23 cellular contexts compared by ENCODE assay signal in the genomic region with DNA sequence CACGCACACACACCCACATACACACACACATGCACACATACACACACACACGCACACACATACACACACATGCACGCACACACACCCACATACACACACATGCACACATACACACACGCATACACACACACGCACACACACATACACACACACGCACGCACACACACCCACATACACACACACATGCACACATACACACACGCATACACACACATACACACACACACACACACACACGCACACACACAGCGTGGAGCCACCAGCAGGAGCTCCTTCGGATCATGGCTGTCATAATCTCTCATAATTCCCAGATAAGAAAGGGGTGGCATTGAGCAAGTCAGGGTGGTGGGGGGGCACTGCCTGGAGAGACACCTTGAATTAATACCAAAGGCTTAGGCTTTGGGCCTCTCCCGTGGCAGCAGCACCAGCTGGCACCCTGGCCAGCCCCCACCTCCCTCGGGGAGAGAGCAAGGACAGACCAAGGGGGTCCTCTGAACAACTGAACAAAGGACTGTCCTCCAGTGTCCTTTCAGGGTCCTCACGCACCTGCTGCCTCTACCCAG. TPM values are rescaled to one million over a fixed set of nuclear protein-coding genes. Genes with fewer than 3 reads are reported as not detected.
DNase-seq lines count a peak whose midpoint lies in the region; ATAC-seq, FAIRE-seq and TF ChIP-seq lines count a peak whose summit lies in the region.
"Had no signal": no experiment of that assay in that cellular context is flagged by ENCODE, and none has a peak within 500 bp of the region (broad histone marks: within the 10 kb centered on the region; RNA-seq: fewer than 3 reads in every experiment).

No MANE protein-coding gene starts in this region.

- no peak for TF ChIP-seq EP300 in sigmoid colon (IDR thresholded peaks at IDR 0.05)

- intact Hi-C loops in sigmoid colon (cut with DNase I) (no loop called here), gastrocnemius medialis (cut with DNase I; ENCODE audit: low total_unique reads) (no loop called here)

- FAIRE-seq in D721Med (lab: Jason Lieb, UNC): peak; percentile 98
- FAIRE-seq: A204.1, GM18507, H54 had no signal

- H3K9me3 ChIP-seq in ectodermal cell (ENCODE audit: control insufficient read depth, low read length): no peaks in the 10 kb centered on the region
- no peaks in the 10 kb centered on the region for H3K9me3 ChIP-seq in sigmoid colon
- no peaks in the 10 kb centered on the region for H3K9me3 ChIP-seq in gastrocnemius medialis
- no peaks in the 10 kb centered on the region for H3K9me3 ChIP-seq in MG63
- H3K9me3 ChIP-seq: Caco-2 had no signal

- DNase-seq in D721Med (ENCODE audit: insufficient read length, low spot score) (peak; percentile 91), NCI-H82 (lab: John Stamatoyannopoulos, UW) (peak; percentile 90), sigmoid colon (peak; percentile 24), gastrocnemius medialis (no peak), MG63 (no peak), NCI-H2171 treated with DMSO at 0.1 percent for 48 hours (lab: John Stamatoyannopoulos, UW) (no peak)
- DNase-seq: Caco-2; CD4-positive, alpha-beta T cell; GF-D8; Karpas-422; NCI-H1048; NCI-H1436; NCI-H1930; OCI-M1; Right ventricle myocardium superior had no signal

- WGBS in ectodermal cell, 2 experiments: 72 to 75% methylated on average over 11 to 13 of the region's 14 CpGs
- 61 to 69% methylated on average over 14 of the region's 14 CpGs for WGBS in sigmoid colon, 2 donors

- H3K36me3 ChIP-seq in ectodermal cell (ENCODE audit: control insufficient read depth, insufficient read depth, low read length) (no peaks in the 10 kb centered on the region), sigmoid colon (no peaks in the 10 kb centered on the region), gastrocnemius medialis (no peaks in the 10 kb centered on the region), MG63 (no peaks in the 10 kb centered on the region)

- no peak overlapping the region for H3K4me3 ChIP-seq in ectodermal cell (ENCODE audit: insufficient read depth, low read depth, low read length)
- H3K4me3 ChIP-seq in sigmoid colon: no peak overlapping the region
- H3K4me3 ChIP-seq in gastrocnemius medialis: no peak overlapping the region
- no peak overlapping the region for H3K4me3 ChIP-seq in MG63

- TF ChIP-seq POLR2A in sigmoid colon (IDR thresholded peaks at IDR 0.05) (no peak), gastrocnemius medialis (IDR thresholded peaks at IDR 0.05) (no peak)

- no peak for TF ChIP-seq CTCF in D721Med (IDR thresholded peaks at IDR 0.05; ENCODE audit: insufficient read depth, missing control alignments)
- no peak for TF ChIP-seq CTCF in sigmoid colon (IDR thresholded peaks at IDR 0.05)
- no peak for TF ChIP-seq CTCF in gastrocnemius medialis (IDR thresholded peaks at IDR 0.05 in 4 of 5, conservative IDR thresholded peaks at IDR 0.05 in 1 of 5)

- ATAC-seq in HG03521 (IDR thresholded peaks at IDR 0.05; ENCODE audit: unreplicated experiment) (no peak), gastrocnemius medialis (no peak)

- H3K27ac ChIP-seq in ectodermal cell (ENCODE audit: insufficient read depth, low read depth, low read length, poor library complexity, severe bottlenecking) (peak overlapping the region; percentile 26), sigmoid colon (no peak overlapping the region), gastrocnemius medialis (no peak overlapping the region)

- in situ Hi-C loops in gastrocnemius medialis (cut with MboI; ENCODE audit: low sequenced_read_pairs in 4 of 4): no loop called here

- H3K27me3 ChIP-seq in ectodermal cell (ENCODE audit: control insufficient read depth, insufficient read depth, low read length, poor library complexity, severe bottlenecking): no peaks in the 10 kb centered on the region
- H3K27me3 ChIP-seq in sigmoid colon: no peaks in the 10 kb centered on the region
- H3K27me3 ChIP-seq in gastrocnemius medialis: no peaks in the 10 kb centered on the region
- H3K27me3 ChIP-seq in MG63: peaks cover 2% of the 10 kb centered on the region; the same call in 1 of the 2 replicates

- H3K4me1 ChIP-seq in ectodermal cell (ENCODE audit: control insufficient read depth, insufficient read depth, low read length) (peaks cover 19% of the 10 kb centered on the region), sigmoid colon (no peaks in the 10 kb centered on the region), gastrocnemius medialis (no peaks in the 10 kb centered on the region)
- H3K4me1 ChIP-seq: Caco-2 had no signal

RNA-seq across cellular contexts. Expression of gene ANO2, which starts 21.9 kb away (rescaled TPM):
- polyA plus RNA-seq in ectodermal cell (2013, experiment 1 of 4): 7.2 TPM
- 5.0 TPM for polyA plus RNA-seq in ectodermal cell (2013, experiment 2 of 4)
- 3.5 TPM for polyA plus RNA-seq in ectodermal cell (2013, experiment 3 of 4)
- polyA plus RNA-seq in ectodermal cell (2013, experiment 4 of 4): 6.6 TPM
- total RNA-seq in sigmoid colon (1 to 10 TPM; 1.4 to 4.3 (median 2.7) TPM), gastrocnemius medialis (1 to 10 TPM; 2.0 to 9.8 (median 4.9) TPM)
- 1 to 10 TPM in 1 of 3 donors, under 1 TPM in 1, not detected in 1; 0.46 to 1.2 TPM for polyA plus RNA-seq in sigmoid colon
- total RNA-seq in MG63 (2014; rRNA removed; shearing (Covaris generic); ENCODE audit: low replicate concordance): not detected in 2 replicates
- total RNA-seq: CD4-positive, alpha-beta T cell; HT-29; MCF 10A; NCI-H460 had no signal

Comparison
In these comparisons a context has a peak if more than half of its experiments do, and no peak if none do; other contexts are left out.
1. DNase-seq: peak in D721Med (single experiment), NCI-H82 (single experiment) and sigmoid colon (single experiment); none in gastrocnemius medialis (0 of 2), MG63 (single experiment) and NCI-H2171 treated with DMSO at 0.1 percent for 48 hours (single experiment).